In the genomic region with DNA sequence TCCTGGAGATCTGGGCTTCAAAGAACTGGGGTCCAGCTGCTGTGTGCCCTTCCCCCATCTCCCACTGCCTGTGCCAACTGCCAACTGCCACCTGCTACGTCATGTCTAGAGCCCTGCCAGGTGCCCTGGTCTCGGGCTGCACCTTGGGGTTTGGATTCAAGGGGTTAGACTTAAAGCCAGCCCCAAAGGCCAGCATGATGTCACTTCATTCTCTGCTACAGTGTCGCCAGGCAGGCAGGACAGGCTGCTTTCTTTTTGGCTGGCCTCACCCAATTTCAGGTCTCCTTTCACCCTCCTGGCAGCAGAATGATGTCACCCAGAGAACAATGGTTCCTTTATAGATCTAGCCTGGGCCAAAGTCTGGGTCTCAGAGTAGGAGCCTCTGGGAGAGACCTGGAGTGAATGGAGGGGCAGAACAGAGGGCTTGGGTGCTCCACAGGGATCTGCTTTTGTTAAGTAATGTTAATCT, we compare ENCODE assay signal across 1 cellular context.
A peak's percentile ranks its signal among the peaks of the same experiment; 100 is the strongest.
TF ChIP-seq lines count a peak whose summit lies in the region.

No MANE protein-coding gene starts in this region.

TF ChIP-seq in HepG2, 621 proteins besides CTCF, POLR2A, EP300 and RAD21 (continued from another document and continues in another):
- TF ChIP-seq, protein P1, sequence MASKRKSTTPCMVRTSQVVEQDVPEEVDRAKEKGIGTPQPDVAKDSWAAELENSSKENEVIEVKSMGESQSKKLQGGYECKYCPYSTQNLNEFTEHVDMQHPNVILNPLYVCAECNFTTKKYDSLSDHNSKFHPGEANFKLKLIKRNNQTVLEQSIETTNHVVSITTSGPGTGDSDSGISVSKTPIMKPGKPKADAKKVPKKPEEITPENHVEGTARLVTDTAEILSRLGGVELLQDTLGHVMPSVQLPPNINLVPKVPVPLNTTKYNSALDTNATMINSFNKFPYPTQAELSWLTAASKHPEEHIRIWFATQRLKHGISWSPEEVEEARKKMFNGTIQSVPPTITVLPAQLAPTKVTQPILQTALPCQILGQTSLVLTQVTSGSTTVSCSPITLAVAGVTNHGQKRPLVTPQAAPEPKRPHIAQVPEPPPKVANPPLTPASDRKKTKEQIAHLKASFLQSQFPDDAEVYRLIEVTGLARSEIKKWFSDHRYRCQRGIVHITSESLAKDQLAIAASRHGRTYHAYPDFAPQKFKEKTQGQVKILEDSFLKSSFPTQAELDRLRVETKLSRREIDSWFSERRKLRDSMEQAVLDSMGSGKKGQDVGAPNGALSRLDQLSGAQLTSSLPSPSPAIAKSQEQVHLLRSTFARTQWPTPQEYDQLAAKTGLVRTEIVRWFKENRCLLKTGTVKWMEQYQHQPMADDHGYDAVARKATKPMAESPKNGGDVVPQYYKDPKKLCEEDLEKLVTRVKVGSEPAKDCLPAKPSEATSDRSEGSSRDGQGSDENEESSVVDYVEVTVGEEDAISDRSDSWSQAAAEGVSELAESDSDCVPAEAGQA (IDR thresholded peaks at IDR 0.05; ENCODE audit: low read depth) = no peak
- TF ChIP-seq, protein P1 (CRISPR knock-in tag; IDR thresholded peaks at IDR 0.05; ENCODE audit: borderline replicate concordance) = no peak
- TF ChIP-seq FOSL2 (CRISPR knock-in tag; IDR thresholded peaks at IDR 0.05) = peak; percentile 28; the same call in 1 of the 2 replicates
- TF ChIP-seq, protein P2, sequence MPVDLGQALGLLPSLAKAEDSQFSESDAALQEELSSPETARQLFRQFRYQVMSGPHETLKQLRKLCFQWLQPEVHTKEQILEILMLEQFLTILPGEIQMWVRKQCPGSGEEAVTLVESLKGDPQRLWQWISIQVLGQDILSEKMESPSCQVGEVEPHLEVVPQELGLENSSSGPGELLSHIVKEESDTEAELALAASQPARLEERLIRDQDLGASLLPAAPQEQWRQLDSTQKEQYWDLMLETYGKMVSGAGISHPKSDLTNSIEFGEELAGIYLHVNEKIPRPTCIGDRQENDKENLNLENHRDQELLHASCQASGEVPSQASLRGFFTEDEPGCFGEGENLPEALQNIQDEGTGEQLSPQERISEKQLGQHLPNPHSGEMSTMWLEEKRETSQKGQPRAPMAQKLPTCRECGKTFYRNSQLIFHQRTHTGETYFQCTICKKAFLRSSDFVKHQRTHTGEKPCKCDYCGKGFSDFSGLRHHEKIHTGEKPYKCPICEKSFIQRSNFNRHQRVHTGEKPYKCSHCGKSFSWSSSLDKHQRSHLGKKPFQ (CRISPR knock-in tag; IDR thresholded peaks at IDR 0.05; ENCODE audit: insufficient replicate concordance) = peak; percentile 34
- TF ChIP-seq LCORL (IDR thresholded peaks at IDR 0.05) = peak; percentile 73
- peak; percentile 93 for TF ChIP-seq LCORL (CRISPR knock-in tag; IDR thresholded peaks at IDR 0.05)
- peak; percentile 17; the same call in 1 of the 2 replicates for TF ChIP-seq HNF4G (IDR thresholded peaks at IDR 0.05; ENCODE audit: borderline replicate concordance, low read depth, low read length)
- TF ChIP-seq HNF4G (CRISPR knock-in tag; IDR thresholded peaks at IDR 0.05; ENCODE audit: borderline replicate concordance, low read depth) = no peak
- TF ChIP-seq, protein P3, sequence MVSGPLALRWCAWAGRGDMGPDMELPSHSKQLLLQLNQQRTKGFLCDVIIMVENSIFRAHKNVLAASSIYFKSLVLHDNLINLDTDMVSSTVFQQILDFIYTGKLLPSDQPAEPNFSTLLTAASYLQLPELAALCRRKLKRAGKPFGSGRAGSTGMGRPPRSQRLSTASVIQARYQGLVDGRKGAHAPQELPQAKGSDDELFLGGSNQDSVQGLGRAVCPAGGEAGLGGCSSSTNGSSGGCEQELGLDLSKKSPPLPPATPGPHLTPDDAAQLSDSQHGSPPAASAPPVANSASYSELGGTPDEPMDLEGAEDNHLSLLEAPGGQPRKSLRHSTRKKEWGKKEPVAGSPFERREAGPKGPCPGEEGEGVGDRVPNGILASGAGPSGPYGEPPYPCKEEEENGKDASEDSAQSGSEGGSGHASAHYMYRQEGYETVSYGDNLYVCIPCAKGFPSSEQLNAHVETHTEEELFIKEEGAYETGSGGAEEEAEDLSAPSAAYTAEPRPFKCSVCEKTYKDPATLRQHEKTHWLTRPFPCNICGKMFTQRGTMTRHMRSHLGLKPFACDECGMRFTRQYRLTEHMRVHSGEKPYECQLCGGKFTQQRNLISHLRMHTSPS (CRISPR knock-in tag; IDR thresholded peaks at IDR 0.05; ENCODE audit: low read depth) = peak; percentile 73
- TF ChIP-seq MIER2 (CRISPR knock-in tag; IDR thresholded peaks at IDR 0.05) = no peak
- no peak for TF ChIP-seq SNRNP70 (IDR thresholded peaks at IDR 0.05; ENCODE audit: low read depth, low read length)
- TF ChIP-seq, protein P4, sequence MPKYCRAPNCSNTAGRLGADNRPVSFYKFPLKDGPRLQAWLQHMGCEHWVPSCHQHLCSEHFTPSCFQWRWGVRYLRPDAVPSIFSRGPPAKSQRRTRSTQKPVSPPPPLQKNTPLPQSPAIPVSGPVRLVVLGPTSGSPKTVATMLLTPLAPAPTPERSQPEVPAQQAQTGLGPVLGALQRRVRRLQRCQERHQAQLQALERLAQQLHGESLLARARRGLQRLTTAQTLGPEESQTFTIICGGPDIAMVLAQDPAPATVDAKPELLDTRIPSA (CRISPR knock-in tag; IDR thresholded peaks at IDR 0.05; ENCODE audit: borderline replicate concordance) = no peak
- TF ChIP-seq SAP130 (CRISPR knock-in tag; IDR thresholded peaks at IDR 0.05; ENCODE audit: low read depth) = peak; percentile 11; the same call in 1 of the 2 replicates
- TF ChIP-seq XRCC5 (optimal IDR thresholded peaks at IDR 0.05; ENCODE audit: low read length) = peak; percentile 76
- TF ChIP-seq, protein P5, sequence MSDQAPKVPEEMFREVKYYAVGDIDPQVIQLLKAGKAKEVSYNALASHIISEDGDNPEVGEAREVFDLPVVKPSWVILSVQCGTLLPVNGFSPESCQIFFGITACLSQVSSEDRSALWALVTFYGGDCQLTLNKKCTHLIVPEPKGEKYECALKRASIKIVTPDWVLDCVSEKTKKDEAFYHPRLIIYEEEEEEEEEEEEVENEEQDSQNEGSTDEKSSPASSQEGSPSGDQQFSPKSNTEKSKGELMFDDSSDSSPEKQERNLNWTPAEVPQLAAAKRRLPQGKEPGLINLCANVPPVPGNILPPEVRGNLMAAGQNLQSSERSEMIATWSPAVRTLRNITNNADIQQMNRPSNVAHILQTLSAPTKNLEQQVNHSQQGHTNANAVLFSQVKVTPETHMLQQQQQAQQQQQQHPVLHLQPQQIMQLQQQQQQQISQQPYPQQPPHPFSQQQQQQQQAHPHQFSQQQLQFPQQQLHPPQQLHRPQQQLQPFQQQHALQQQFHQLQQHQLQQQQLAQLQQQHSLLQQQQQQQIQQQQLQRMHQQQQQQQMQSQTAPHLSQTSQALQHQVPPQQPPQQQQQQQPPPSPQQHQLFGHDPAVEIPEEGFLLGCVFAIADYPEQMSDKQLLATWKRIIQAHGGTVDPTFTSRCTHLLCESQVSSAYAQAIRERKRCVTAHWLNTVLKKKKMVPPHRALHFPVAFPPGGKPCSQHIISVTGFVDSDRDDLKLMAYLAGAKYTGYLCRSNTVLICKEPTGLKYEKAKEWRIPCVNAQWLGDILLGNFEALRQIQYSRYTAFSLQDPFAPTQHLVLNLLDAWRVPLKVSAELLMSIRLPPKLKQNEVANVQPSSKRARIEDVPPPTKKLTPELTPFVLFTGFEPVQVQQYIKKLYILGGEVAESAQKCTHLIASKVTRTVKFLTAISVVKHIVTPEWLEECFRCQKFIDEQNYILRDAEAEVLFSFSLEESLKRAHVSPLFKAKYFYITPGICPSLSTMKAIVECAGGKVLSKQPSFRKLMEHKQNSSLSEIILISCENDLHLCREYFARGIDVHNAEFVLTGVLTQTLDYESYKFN (CRISPR knock-in tag; conservative IDR thresholded peaks at IDR 0.05) = peak; percentile 64; the same call in 1 of the 2 replicates
- TF ChIP-seq, protein P6, sequence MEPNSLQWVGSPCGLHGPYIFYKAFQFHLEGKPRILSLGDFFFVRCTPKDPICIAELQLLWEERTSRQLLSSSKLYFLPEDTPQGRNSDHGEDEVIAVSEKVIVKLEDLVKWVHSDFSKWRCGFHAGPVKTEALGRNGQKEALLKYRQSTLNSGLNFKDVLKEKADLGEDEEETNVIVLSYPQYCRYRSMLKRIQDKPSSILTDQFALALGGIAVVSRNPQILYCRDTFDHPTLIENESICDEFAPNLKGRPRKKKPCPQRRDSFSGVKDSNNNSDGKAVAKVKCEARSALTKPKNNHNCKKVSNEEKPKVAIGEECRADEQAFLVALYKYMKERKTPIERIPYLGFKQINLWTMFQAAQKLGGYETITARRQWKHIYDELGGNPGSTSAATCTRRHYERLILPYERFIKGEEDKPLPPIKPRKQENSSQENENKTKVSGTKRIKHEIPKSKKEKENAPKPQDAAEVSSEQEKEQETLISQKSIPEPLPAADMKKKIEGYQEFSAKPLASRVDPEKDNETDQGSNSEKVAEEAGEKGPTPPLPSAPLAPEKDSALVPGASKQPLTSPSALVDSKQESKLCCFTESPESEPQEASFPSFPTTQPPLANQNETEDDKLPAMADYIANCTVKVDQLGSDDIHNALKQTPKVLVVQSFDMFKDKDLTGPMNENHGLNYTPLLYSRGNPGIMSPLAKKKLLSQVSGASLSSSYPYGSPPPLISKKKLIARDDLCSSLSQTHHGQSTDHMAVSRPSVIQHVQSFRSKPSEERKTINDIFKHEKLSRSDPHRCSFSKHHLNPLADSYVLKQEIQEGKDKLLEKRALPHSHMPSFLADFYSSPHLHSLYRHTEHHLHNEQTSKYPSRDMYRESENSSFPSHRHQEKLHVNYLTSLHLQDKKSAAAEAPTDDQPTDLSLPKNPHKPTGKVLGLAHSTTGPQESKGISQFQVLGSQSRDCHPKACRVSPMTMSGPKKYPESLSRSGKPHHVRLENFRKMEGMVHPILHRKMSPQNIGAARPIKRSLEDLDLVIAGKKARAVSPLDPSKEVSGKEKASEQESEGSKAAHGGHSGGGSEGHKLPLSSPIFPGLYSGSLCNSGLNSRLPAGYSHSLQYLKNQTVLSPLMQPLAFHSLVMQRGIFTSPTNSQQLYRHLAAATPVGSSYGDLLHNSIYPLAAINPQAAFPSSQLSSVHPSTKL (CRISPR knock-in tag; IDR thresholded peaks at IDR 0.05) = peak; percentile 20; the same call in 1 of the 2 replicates
- TF ChIP-seq ZNF20 (CRISPR knock-in tag; IDR thresholded peaks at IDR 0.05) = no peak
- TF ChIP-seq IKZF4 (CRISPR knock-in tag; IDR thresholded peaks at IDR 0.05; ENCODE audit: borderline replicate concordance, low read depth, not compliant biosample characterization) = no peak
- TF ChIP-seq ZBTB21 (CRISPR knock-in tag; IDR thresholded peaks at IDR 0.05) = peak; percentile 49; the same call in 1 of the 2 replicates
- TF ChIP-seq SOX5 (CRISPR knock-in tag; IDR thresholded peaks at IDR 0.05; ENCODE audit: borderline replicate concordance) = peak; percentile 62; the same call in 1 of the 2 replicates
- TF ChIP-seq NRL (CRISPR knock-in tag; IDR thresholded peaks at IDR 0.05; ENCODE audit: borderline replicate concordance) = 0 out of 2 replicates have a peak, but pooled peaks have one; percentile 40
- peak; percentile 97 for TF ChIP-seq HNRNPL (IDR thresholded peaks at IDR 0.05; ENCODE audit: low read depth, low read length)
- peak; percentile 57 for TF ChIP-seq RBM39 (IDR thresholded peaks at IDR 0.05; ENCODE audit: low read depth, low read length, poor library complexity, severe bottlenecking)
- TF ChIP-seq, protein P7, sequence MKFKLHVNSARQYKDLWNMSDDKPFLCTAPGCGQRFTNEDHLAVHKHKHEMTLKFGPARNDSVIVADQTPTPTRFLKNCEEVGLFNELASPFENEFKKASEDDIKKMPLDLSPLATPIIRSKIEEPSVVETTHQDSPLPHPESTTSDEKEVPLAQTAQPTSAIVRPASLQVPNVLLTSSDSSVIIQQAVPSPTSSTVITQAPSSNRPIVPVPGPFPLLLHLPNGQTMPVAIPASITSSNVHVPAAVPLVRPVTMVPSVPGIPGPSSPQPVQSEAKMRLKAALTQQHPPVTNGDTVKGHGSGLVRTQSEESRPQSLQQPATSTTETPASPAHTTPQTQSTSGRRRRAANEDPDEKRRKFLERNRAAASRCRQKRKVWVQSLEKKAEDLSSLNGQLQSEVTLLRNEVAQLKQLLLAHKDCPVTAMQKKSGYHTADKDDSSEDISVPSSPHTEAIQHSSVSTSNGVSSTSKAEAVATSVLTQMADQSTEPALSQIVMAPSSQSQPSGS (CRISPR knock-in tag; IDR thresholded peaks at IDR 0.05) = peak; percentile 75; the same call in 1 of the 2 replicates
- TF ChIP-seq, protein P8, sequence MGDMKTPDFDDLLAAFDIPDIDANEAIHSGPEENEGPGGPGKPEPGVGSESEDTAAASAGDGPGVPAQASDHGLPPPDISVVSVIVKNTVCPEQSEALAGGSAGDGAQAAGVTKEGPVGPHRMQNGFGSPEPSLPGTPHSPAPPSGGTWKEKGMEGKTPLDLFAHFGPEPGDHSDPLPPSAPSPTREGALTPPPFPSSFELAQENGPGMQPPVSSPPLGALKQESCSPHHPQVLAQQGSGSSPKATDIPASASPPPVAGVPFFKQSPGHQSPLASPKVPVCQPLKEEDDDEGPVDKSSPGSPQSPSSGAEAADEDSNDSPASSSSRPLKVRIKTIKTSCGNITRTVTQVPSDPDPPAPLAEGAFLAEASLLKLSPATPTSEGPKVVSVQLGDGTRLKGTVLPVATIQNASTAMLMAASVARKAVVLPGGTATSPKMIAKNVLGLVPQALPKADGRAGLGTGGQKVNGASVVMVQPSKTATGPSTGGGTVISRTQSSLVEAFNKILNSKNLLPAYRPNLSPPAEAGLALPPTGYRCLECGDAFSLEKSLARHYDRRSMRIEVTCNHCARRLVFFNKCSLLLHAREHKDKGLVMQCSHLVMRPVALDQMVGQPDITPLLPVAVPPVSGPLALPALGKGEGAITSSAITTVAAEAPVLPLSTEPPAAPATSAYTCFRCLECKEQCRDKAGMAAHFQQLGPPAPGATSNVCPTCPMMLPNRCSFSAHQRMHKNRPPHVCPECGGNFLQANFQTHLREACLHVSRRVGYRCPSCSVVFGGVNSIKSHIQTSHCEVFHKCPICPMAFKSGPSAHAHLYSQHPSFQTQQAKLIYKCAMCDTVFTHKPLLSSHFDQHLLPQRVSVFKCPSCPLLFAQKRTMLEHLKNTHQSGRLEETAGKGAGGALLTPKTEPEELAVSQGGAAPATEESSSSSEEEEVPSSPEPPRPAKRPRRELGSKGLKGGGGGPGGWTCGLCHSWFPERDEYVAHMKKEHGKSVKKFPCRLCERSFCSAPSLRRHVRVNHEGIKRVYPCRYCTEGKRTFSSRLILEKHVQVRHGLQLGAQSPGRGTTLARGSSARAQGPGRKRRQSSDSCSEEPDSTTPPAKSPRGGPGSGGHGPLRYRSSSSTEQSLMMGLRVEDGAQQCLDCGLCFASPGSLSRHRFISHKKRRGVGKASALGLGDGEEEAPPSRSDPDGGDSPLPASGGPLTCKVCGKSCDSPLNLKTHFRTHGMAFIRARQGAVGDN (CRISPR knock-in tag; IDR thresholded peaks at IDR 0.05) = peak; percentile 55
- TF ChIP-seq SOX13 (IDR thresholded peaks at IDR 0.05) = no peak
- TF ChIP-seq SOX13 (CRISPR knock-in tag; conservative IDR thresholded peaks at IDR 0.05 in 1 of 2, IDR thresholded peaks at IDR 0.05 in 1 of 2) = peak in 1 of 2 experiments; percentile 71; a peak in 2 of 4 replicates
